ENCODE assay signal across 8 cellular contexts in the genomic region with DNA sequence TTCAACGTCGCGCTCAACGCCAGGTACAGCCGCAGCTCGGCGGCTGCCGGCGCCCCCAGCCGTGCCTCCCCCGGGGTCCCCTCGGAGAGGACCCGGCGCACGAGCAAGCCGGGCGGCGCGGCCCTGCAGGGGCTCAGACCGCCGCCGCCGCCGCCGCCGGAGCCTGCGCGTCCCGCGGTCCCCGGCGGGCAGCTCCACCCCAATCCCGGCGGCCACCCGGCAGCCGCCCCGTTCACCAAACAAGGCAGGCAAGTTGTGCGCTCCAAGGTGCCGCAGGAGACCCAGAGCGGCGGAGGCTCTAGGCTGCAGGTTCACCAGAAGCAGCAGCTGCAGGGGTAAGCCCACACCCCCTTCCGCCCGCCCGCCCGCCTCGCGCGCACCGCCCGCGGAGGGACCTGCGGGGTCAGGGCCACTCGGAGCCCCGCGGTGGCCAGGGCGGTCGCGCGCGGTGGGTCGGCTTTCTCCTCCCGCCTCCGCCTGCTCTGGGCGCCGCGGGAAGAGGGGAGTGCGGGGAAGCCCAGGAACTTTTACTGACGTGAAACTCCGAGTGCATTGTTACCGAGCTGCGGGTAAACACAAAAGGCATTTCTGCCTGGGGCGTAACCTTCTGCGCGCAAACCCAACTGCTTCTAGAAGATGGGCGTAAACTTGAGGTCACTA. TPM values are rescaled to one million over a fixed set of nuclear protein-coding genes. Genes with fewer than 3 reads are reported as not detected.
DNase-seq lines count a peak whose midpoint lies in the region; ATAC-seq and TF ChIP-seq lines count a peak whose summit lies in the region.

No MANE protein-coding gene starts in this region.

- peak; percentile 39 for DNase-seq in DND-41
- peak; percentile 9 for DNase-seq in NB4 (ENCODE audit: low read depth)
- peak; percentile 15 for DNase-seq in activated gamma-delta T cell treated with Interleukin-2 at 50 U/mL for 16 hours
- peak; percentile 52 to 71 for DNase-seq in cardiac muscle cell (ENCODE audit: low read depth in 1 of 2, low spot score in 1 of 2)
- peak; percentile 56 for DNase-seq in progenitor cell of endocrine pancreas (ENCODE audit: low spot score, unreplicated experiment)
- DNase-seq in middle frontal gyrus (ENCODE audit: extremely low spot score, low spot score), result no peak
- no peak for DNase-seq in SW 1271 (lab: John Stamatoyannopoulos, UW)

- TF ChIP-seq CTCF in DND-41 (IDR thresholded peaks at IDR 0.05; ENCODE audit: borderline replicate concordance, extremely low read depth, low read length, poor library complexity, severe bottlenecking), result no peak
- TF ChIP-seq CTCF in NB4 (IDR thresholded peaks at IDR 0.05; ENCODE audit: low read depth, low read length), result no peak
- TF ChIP-seq CTCF in cardiac muscle cell (IDR thresholded peaks at IDR 0.05; ENCODE audit: low read depth, low read length), result no peak
- no peak for TF ChIP-seq CTCF in progenitor cell of endocrine pancreas (IDR thresholded peaks at IDR 0.05; ENCODE audit: unreplicated experiment)

- no peaks in the 10 kb centered on the region for H4K20me1 ChIP-seq in DND-41 (ENCODE audit: insufficient read depth, low read length)

- no peaks in the 10 kb centered on the region for H3K36me3 ChIP-seq in DND-41 (ENCODE audit: insufficient read depth, low read length)
- H3K36me3 ChIP-seq in cardiac muscle cell, result peaks cover 7% of the 10 kb centered on the region

- H3K4me1 ChIP-seq in DND-41 (ENCODE audit: insufficient read depth, low read length), result peaks cover 10% of the 10 kb centered on the region; the same call in 1 of the 2 replicates
- H3K4me1 ChIP-seq in cardiac muscle cell (ENCODE audit: low read depth), result peaks cover 31% of the 10 kb centered on the region

- peak overlapping the region; percentile 77 for H3K4me2 ChIP-seq in DND-41 (ENCODE audit: insufficient read depth, low read length)

- peaks cover 8% of the 10 kb centered on the region for H3K4me1 Mint-ChIP-seq in progenitor cell of endocrine pancreas (ENCODE audit: low read depth)

- peak overlapping the region; percentile 27 to 63; a peak in 3 of 4 replicates for H3K4me3 ChIP-seq in DND-41 (ENCODE audit: low read depth in 1 of 2, low read length in 2 of 2)
- H3K4me3 ChIP-seq in NB4 (ENCODE audit: low read depth, low read length), result no peak overlapping the region
- peak overlapping the region; percentile 88 for H3K4me3 ChIP-seq in cardiac muscle cell

- no peaks in the 10 kb centered on the region for H3K27me3 Mint-ChIP-seq in progenitor cell of endocrine pancreas

- peak overlapping the region; percentile 54 for H3K9ac ChIP-seq in DND-41 (ENCODE audit: low read depth, low read length)

- H3K4me3 Mint-ChIP-seq in progenitor cell of endocrine pancreas (ENCODE audit: low read depth), result peak overlapping the region; percentile 74

- peaks cover 18% of the 10 kb centered on the region for H3K27me3 ChIP-seq in DND-41 (ENCODE audit: insufficient read depth, low read length, poor library complexity)
- H3K27me3 ChIP-seq in cardiac muscle cell, result no peaks in the 10 kb centered on the region

- ATAC-seq in DND-41 (ENCODE audit: insufficient read depth, low read depth) (peak; percentile 64), GM21529 (IDR thresholded peaks at IDR 0.05; ENCODE audit: unreplicated experiment) (peak; percentile 27)

- no peaks in the 10 kb centered on the region for H3K79me2 ChIP-seq in DND-41 (ENCODE audit: insufficient read depth, low read length)

- peak overlapping the region; percentile 94 for H3K27ac Mint-ChIP-seq in progenitor cell of endocrine pancreas

- no peak overlapping the region for H3K27ac ChIP-seq in DND-41 (ENCODE audit: low read length)
- H3K27ac ChIP-seq in cardiac muscle cell, result peak overlapping the region; percentile 96

- H2AFZ ChIP-seq in DND-41 (ENCODE audit: low read depth, low read length), result peak overlapping the region; percentile 57

- H3K36me3 Mint-ChIP-seq in progenitor cell of endocrine pancreas (ENCODE audit: insufficient read depth), result peaks cover 5% of the 10 kb centered on the region

- no peaks in the 10 kb centered on the region for H3K9me3 Mint-ChIP-seq in progenitor cell of endocrine pancreas (ENCODE audit: low read depth)

- no peaks in the 10 kb centered on the region for H3K9me3 ChIP-seq in DND-41 (ENCODE audit: insufficient read depth, low read length, severe bottlenecking)
- no peaks in the 10 kb centered on the region for H3K9me3 ChIP-seq in cardiac muscle cell (ENCODE audit: low read depth)

- no peak for TF ChIP-seq POLR2A in NB4 (IDR thresholded peaks at IDR 0.05; ENCODE audit: extremely low read depth, insufficient read length)

RNA-seq across cellular contexts. Expression of gene LTBP1, which starts 0.9 kb away (rescaled TPM):
- total RNA-seq in cardiac muscle cell (423 and 509 TPM in 2 replicates), progenitor cell of endocrine pancreas (59.7 and 63.0 TPM in 2 replicates)
- polyA plus RNA-seq in cardiac muscle cell, result 216 and 265 TPM in 2 replicates

Comparison
In these comparisons a context has a peak if more than half of its experiments do, and no peak if none do; other contexts are left out.
1. DNase-seq: peak in DND-41 (single experiment), NB4 (single experiment), activated gamma-delta T cell treated with Interleukin-2 at 50 U/mL for 16 hours (single experiment), cardiac muscle cell (2 of 2) and progenitor cell of endocrine pancreas (single experiment); none in middle frontal gyrus (single experiment) and SW 1271 (0 of 2).